20 cellular contexts compared by ENCODE assay signal in genomic region chr6:134424131-134424794, GRCh38.
A peak's percentile ranks its signal among the peaks of the same experiment; 100 is the strongest.
DNase-seq lines count a peak whose midpoint lies in the region; ATAC-seq and TF ChIP-seq lines count a peak whose summit lies in the region.
"Had no signal": no experiment of that assay in that cellular context is flagged by ENCODE, and none has a peak within 500 bp of the region (broad histone marks: within the 10 kb centered on the region; RNA-seq: fewer than 3 reads in every experiment).

No MANE protein-coding gene starts in this region.

- H3K9ac ChIP-seq in BLaER1 treated with 17β-estradiol and CSF1 and Interleukin-3, amounts not matched to agents 10 nM and 100 nM = peak overlapping the region in 2 of 11 experiments; percentile 17 to 50; a peak in 2 of 22 replicates
- H3K9ac ChIP-seq in PC-3 (ENCODE audit: low read length) = no peak overlapping the region

- H3K79me2 ChIP-seq in PC-3 (ENCODE audit: low read length) = no peaks in the 10 kb centered on the region

- peak; percentile 34 for DNase-seq in PC-3
- DNase-seq in epithelial cell of prostate (ENCODE audit: low read depth, low spot score) = no peak
- no peak for DNase-seq in osteocyte (ENCODE audit: extremely low spot score, unreplicated experiment)
- DNase-seq in NCI-H526 treated with DMSO at 0.1 percent for 48 hours (lab: John Stamatoyannopoulos, UW) = no peak
- no peak for DNase-seq in activated effector memory CD4-positive, alpha-beta T cell treated with anti-CD3 and anti-CD28 coated beads, Interleukin-2, amount 50 U/mL, for 16 hours
- DNase-seq in cerebellum (ENCODE audit: low spot score) = no peak
- DNase-seq: activated CD4-positive, alpha-beta T cell treated with anti-CD3 and anti-CD28 coated beads for 36 hours; activated CD8-positive, alpha-beta memory T cell treated with anti-CD3 and anti-CD28 coated beads, Interleukin-2, amount 50 U/mL, for 48 hours; colonic mucosa; KBM-7; left ventricle myocardium superior; NCI-H1105 treated with DMSO at 0.1 percent for 48 hours; NCI-H2171 treated with DMSO at 0.1 percent for 48 hours; NCI-H82; nucleus accumbens; right lobe of liver; stimulated activated CD4-positive, alpha-beta T cell treated with anti-CD3 and anti-CD28 coated beads, Interleukin-1b, Interleukin-23, amount 100 ng/mL, for 48 hours; stimulated activated naive CD8-positive, alpha-beta T cell treated with anti-CD3 and anti-CD28 coated beads, Interleukin-15, amount 100 ng/mL, for 72 hours; upper lobe of right lung had no signal

- peak overlapping the region in 10 of 11 experiments; percentile 9 to 74 (median 57); a peak in 13 of 22 replicates for H3K4me2 ChIP-seq in BLaER1 treated with 17β-estradiol and CSF1 and Interleukin-3, amounts not matched to agents 10 nM and 100 nM
- H3K4me2 ChIP-seq in PC-3 (ENCODE audit: low read length) = no peak overlapping the region

- no peaks in the 10 kb centered on the region for H3K27me3 Mint-ChIP-seq in osteocyte (ENCODE audit: unreplicated experiment)
- H3K27me3 Mint-ChIP-seq: stimulated activated naive CD8-positive, alpha-beta T cell treated with anti-CD3 and anti-CD28 coated beads, Interleukin-15, amount 100 ng/mL, for 72 hours had no signal

- ATAC-seq in PC-3 = no peak
- ATAC-seq: left ventricle myocardium superior, upper lobe of right lung had no signal

- POLR2A ChIA-PET in PC-3 (lab: Charles Lee; ENCODE audit: unreplicated experiment) = no interaction called here

- TF ChIP-seq CTCF in PC-3 (conservative IDR thresholded peaks at IDR 0.05; ENCODE audit: low read depth, low read length) = no peak
- TF ChIP-seq CTCF in osteocyte (IDR thresholded peaks at IDR 0.05) = no peak

- H3K36me3 ChIP-seq in BLaER1 treated with 17β-estradiol and CSF1 and Interleukin-3, amounts not matched to agents 10 nM and 100 nM = no peaks in the 10 kb centered on the region
- no peaks in the 10 kb centered on the region for H3K36me3 ChIP-seq in PC-3 (ENCODE audit: low read depth, low read length)
- H3K36me3 ChIP-seq: colonic mucosa, right lobe of liver, upper lobe of right lung had no signal

- intact Hi-C loops in PC-3 (cut with micrococcal nuclease) = loop anchor here (5.0 kb wide), 1 partner anchor 252 kb away; no protein-coding TSS in a partner anchor

- no peak overlapping the region for H3K4me3 Mint-ChIP-seq in osteocyte (ENCODE audit: unreplicated experiment)
- H3K4me3 Mint-ChIP-seq: activated CD4-positive, alpha-beta T cell treated with anti-CD3 and anti-CD28 coated beads for 36 hours; stimulated activated naive CD8-positive, alpha-beta T cell treated with anti-CD3 and anti-CD28 coated beads, Interleukin-15, amount 100 ng/mL, for 72 hours had no signal

- H3K27ac Mint-ChIP-seq in osteocyte (ENCODE audit: unreplicated experiment) = peak overlapping the region; percentile 17
- H3K27ac Mint-ChIP-seq: activated CD4-positive, alpha-beta T cell treated with anti-CD3 and anti-CD28 coated beads for 36 hours had no signal

- H3K4me3 ChIP-seq in BLaER1 treated with 17β-estradiol and CSF1 and Interleukin-3, amounts not matched to agents 10 nM and 100 nM = no peak overlapping the region
- H3K4me3 ChIP-seq in PC-3 (ENCODE audit: low read length) = no peak overlapping the region
- H3K4me3 ChIP-seq: colonic mucosa, right lobe of liver, upper lobe of right lung had no signal

- no peaks in the 10 kb centered on the region for H4K20me1 ChIP-seq in BLaER1 treated with 17β-estradiol and CSF1 and Interleukin-3, amounts not matched to agents 10 nM and 100 nM
- H4K20me1 ChIP-seq in PC-3 (ENCODE audit: low read length) = no peaks in the 10 kb centered on the region

- CTCF ChIA-PET in PC-3 (lab: Charles Lee) = no interaction called here

- no peak overlapping the region for H2AFZ ChIP-seq in PC-3 (ENCODE audit: low read length)

- BruUV-seq in PC-3 (replicated peaks; lab: Mats Ljungman, UMichigan) = no TSS peak

- H3K9me2 ChIP-seq in PC-3 (replicated peaks; ENCODE audit: low read length) = no peaks in the 10 kb centered on the region

- peak overlapping the region in 5 of 11 experiments; percentile 4 to 77 (median 62); a peak in 8 of 22 replicates for H3K27ac ChIP-seq in BLaER1 treated with 17β-estradiol and CSF1 and Interleukin-3, amounts not matched to agents 10 nM and 100 nM
- H3K27ac ChIP-seq in PC-3 (ENCODE audit: low read length) = no peak overlapping the region; the same call in 1 of the 2 replicates
- peak overlapping the region; percentile 92 for H3K27ac ChIP-seq in epithelial cell of prostate
- H3K27ac ChIP-seq: colonic mucosa, right lobe of liver, upper lobe of right lung had no signal

- H3F3A ChIP-seq in PC-3 (ENCODE audit: low read length, unreplicated experiment) = peaks cover 7% of the 10 kb centered on the region

- H3K27me3 ChIP-seq in BLaER1 treated with 17β-estradiol and CSF1 and Interleukin-3, amounts not matched to agents 10 nM and 100 nM = no peaks in the 10 kb centered on the region
- H3K27me3 ChIP-seq in PC-3 (ENCODE audit: low read length) = no peaks in the 10 kb centered on the region
- H3K27me3 ChIP-seq: colonic mucosa, right lobe of liver, upper lobe of right lung had no signal

- H3K9me3 ChIP-seq in BLaER1 treated with 17β-estradiol and CSF1 and Interleukin-3, amounts not matched to agents 10 nM and 100 nM (replicated peaks in 1 of 11) = peaks cover 0 to 11% (median 0%) of the 10 kb centered on the region in 11 experiments; a peak in 5 of 22 replicates
- no peaks in the 10 kb centered on the region for H3K9me3 ChIP-seq in PC-3 (ENCODE audit: low read length)
- H3K9me3 ChIP-seq: colonic mucosa, right lobe of liver, upper lobe of right lung had no signal

- H3K36me3 Mint-ChIP-seq in osteocyte (ENCODE audit: unreplicated experiment) = no peaks in the 10 kb centered on the region

- H3K4me1 ChIP-seq in BLaER1 treated with 17β-estradiol and CSF1 and Interleukin-3, amounts not matched to agents 10 nM and 100 nM = peaks cover 31 to 84% (median 43%) of the 10 kb centered on the region in 10 experiments
- H3K4me1 ChIP-seq in PC-3 (ENCODE audit: insufficient read depth, low read length) = peaks cover 64% of the 10 kb centered on the region
- H3K4me1 ChIP-seq: colonic mucosa, right lobe of liver, upper lobe of right lung had no signal

- H3K9me3 Mint-ChIP-seq in osteocyte (ENCODE audit: unreplicated experiment) = no peaks in the 10 kb centered on the region

- H3K4me1 Mint-ChIP-seq in osteocyte (ENCODE audit: unreplicated experiment) = peaks cover 49% of the 10 kb centered on the region
